ENCODE assay signal across 8 cellular contexts in genomic region chr9:130578865-130579737, GRCh38. TPM values are rescaled to one million over a fixed set of nuclear protein-coding genes. Genes with fewer than 3 reads are reported as not detected.
DNase-seq lines count a peak whose midpoint lies in the region; ATAC-seq and TF ChIP-seq lines count a peak whose summit lies in the region.

A gene with protein sequence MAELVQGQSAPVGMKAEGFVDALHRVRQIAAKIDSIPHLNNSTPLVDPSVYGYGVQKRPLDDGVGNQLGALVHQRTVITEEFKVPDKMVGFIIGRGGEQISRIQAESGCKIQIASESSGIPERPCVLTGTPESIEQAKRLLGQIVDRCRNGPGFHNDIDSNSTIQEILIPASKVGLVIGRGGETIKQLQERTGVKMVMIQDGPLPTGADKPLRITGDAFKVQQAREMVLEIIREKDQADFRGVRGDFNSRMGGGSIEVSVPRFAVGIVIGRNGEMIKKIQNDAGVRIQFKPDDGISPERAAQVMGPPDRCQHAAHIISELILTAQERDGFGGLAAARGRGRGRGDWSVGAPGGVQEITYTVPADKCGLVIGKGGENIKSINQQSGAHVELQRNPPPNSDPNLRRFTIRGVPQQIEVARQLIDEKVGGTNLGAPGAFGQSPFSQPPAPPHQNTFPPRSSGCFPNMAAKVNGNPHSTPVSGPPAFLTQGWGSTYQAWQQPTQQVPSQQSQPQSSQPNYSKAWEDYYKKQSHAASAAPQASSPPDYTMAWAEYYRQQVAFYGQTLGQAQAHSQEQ (plus strand): TSS chr9:130579577. CDS start chr9:130579681, 104 bp downstream.

- peaks cover 29% of the 10 kb centered on the region for H3K4me1 Mint-ChIP-seq in chondrocyte (ENCODE audit: low read depth)

- H3K36me3 Mint-ChIP-seq in chondrocyte (ENCODE audit: low read depth), result no peaks in the 10 kb centered on the region

- H3K27me3 Mint-ChIP-seq in chondrocyte (ENCODE audit: low read depth), result no peaks in the 10 kb centered on the region

- H3K9me3 Mint-ChIP-seq in chondrocyte (ENCODE audit: low read depth), result no peaks in the 10 kb centered on the region

- H3K4me3 Mint-ChIP-seq in chondrocyte (ENCODE audit: unreplicated experiment), result peak within 1 kb of the TSS; percentile 83

- ATAC-seq in GM19043 (IDR thresholded peaks at IDR 0.05; ENCODE audit: low read depth, unreplicated experiment) (peak; percentile 78), HG03432 (IDR thresholded peaks at IDR 0.05; ENCODE audit: unreplicated experiment) (peak; percentile 90)

- TF ChIP-seq CTCF in AG09319 (IDR thresholded peaks at IDR 0.05; ENCODE audit: low read depth, low read length) (no peak), chondrocyte (IDR thresholded peaks at IDR 0.05) (no peak)

- DNase-seq in AG09319 (ENCODE audit: extremely low read depth, low read depth) (peak; percentile 60), NCI-H510A (lab: John Stamatoyannopoulos, UW) (peak; percentile 93), chondrocyte (ENCODE audit: low spot score) (peak; percentile 97), kidney tubule cell (ENCODE audit: low spot score) (peak; percentile 91)
- DNase-seq in activated CD4-positive, alpha-beta T cell treated with anti-CD3 and anti-CD28 coated beads for 24 hours (ENCODE audit: low read depth in 2 of 2), result peak; percentile 87 to 91
- DNase-seq in stimulated activated CD4-positive, alpha-beta T cell treated with anti-CD3 and anti-CD28 coated beads, Interleukin-1b, Interleukin-23, amount 100 ng/mL, for 1 hour (ENCODE audit: low read depth in 2 of 2), result peak; percentile 59 to 83

- peak within 1 kb of the TSS; percentile 92 for H3K27ac Mint-ChIP-seq in chondrocyte (ENCODE audit: unreplicated experiment)

RNA-seq across cellular contexts. Expression of the gene that starts here (rescaled TPM):
- 52.8 to 61.2 TPM (median 54.4 TPM) in 3 replicates for total RNA-seq in chondrocyte

Comparison
In these comparisons a context has a peak if more than half of its experiments do, and no peak if none do; other contexts are left out.
1. Peak in every context shown above with its lines: DNase-seq and ATAC-seq.